8 cellular contexts compared by ENCODE assay signal in genomic region chr17:28854457-28855382, GRCh38. TPM values are rescaled to one million over a fixed set of nuclear protein-coding genes. Genes with fewer than 3 reads are reported as not detected.
DNase-seq lines count a peak whose midpoint lies in the region; ATAC-seq, FAIRE-seq and TF ChIP-seq lines count a peak whose summit lies in the region.

Gene ERAL1 (plus strand): TSS chr17:28855016. CDS start chr17:28855035, 19 bp downstream.

- H4K5ac ChIP-seq in H1 (ENCODE audit: insufficient read length, low read depth, low read length), result peak within 1 kb of the TSS; percentile 38

- intact Hi-C loops in CD4-positive, alpha-beta memory T cell (cut with micrococcal nuclease), result loop anchor here (1.0 to 5.0 kb wide), 4 partner anchors 42 to 127 kb away; partner anchors contain the start of genes DHRS13, NEK8 and TLCD1

- no peak within 1 kb of the TSS for H2AK5ac ChIP-seq in H1 (ENCODE audit: low read depth, low read length)

- H3K27ac ChIP-seq in CD4-positive, alpha-beta memory T cell (ENCODE audit: low read depth, low read length), result peak within 1 kb of the TSS; percentile 73
- peak within 1 kb of the TSS; percentile 75; the same call in 1 of the 2 replicates for H3K27ac ChIP-seq in H1 (ENCODE audit: low read depth, low read length)

- H3K14ac ChIP-seq in H1 (ENCODE audit: insufficient read length), result no peak within 1 kb of the TSS

- peak within 1 kb of the TSS; percentile 90 to 98 (median 95) for H3K4me3 Mint-ChIP-seq in CD4-positive, alpha-beta memory T cell
- H3K4me3 Mint-ChIP-seq in memory B cell, result peak within 1 kb of the TSS; percentile 89

- FAIRE-seq in H1 (lab: Jason Lieb, UNC), result peak; percentile 81

- peaks cover 13% of the 10 kb centered on the region for H3K4me1 ChIP-seq in CD4-positive, alpha-beta memory T cell (ENCODE audit: insufficient read depth, low read length)
- no peaks in the 10 kb centered on the region; a peak in 2 of 7 replicates for H3K4me1 ChIP-seq in H1 (replicated peaks in 1 of 4; ENCODE audit: control insufficient read depth in 3 of 4, insufficient read depth in 4 of 4, low read length in 3 of 4)

- H3K18ac ChIP-seq in H1 (ENCODE audit: extremely low read depth, low read length), result no peak within 1 kb of the TSS; the same call in 1 of the 2 replicates

- H3K36me3 Mint-ChIP-seq in CD4-positive, alpha-beta memory T cell, result peaks cover 12 to 27% of the 10 kb centered on the region in 2 donors
- H3K36me3 Mint-ChIP-seq in memory B cell, result peaks cover 15% of the 10 kb centered on the region

- H4K8ac ChIP-seq in H1 (ENCODE audit: extremely low read depth, insufficient read depth, low read length), result peak within 1 kb of the TSS; percentile 96; the same call in 1 of the 2 replicates

- H2BK15ac ChIP-seq in H1 (ENCODE audit: low read length), result 0 out of 2 replicates have a peak within 1 kb of the TSS, but pooled peaks have one; percentile 9

- H3K56ac ChIP-seq in H1 (replicated peaks; ENCODE audit: insufficient read length, low read depth, low read length), result peak within 1 kb of the TSS; percentile 56

- peak; percentile 82 to 90 (median 85) for DNase-seq in CD4-positive, alpha-beta memory T cell
- DNase-seq in HS-5 (ENCODE audit: low read depth) (peak; percentile 59), NOMO-1 treated with dmso at 0.1 percent for 144 hours (lab: John Stamatoyannopoulos, UW; ENCODE audit: unreplicated experiment) (peak; percentile 78), H1 (ENCODE audit: low read depth in 1 of 2, low spot score in 2 of 2) (peak in 1 of 2 experiments; percentile 90), memory B cell (ENCODE audit: low spot score in 2 of 2) (peak; percentile 70 to 74)
- DNase-seq in activated CD8-positive, alpha-beta memory T cell treated with anti-CD3 and anti-CD28 coated beads for 48 hours (ENCODE audit: low read depth in 2 of 3, low spot score in 2 of 3), result peak; percentile 59 to 71 (median 62)
- DNase-seq in stimulated activated CD8-positive, alpha-beta memory T cell treated with anti-CD3 and anti-CD28 coated beads, Interleukin-12 subunit alpha, Interleukin-12 subunit beta, amount 100 ng/mL, for 24 hours (ENCODE audit: extremely low read depth), result peak; percentile 58

- no peak within 1 kb of the TSS for H3K23ac ChIP-seq in H1 (ENCODE audit: insufficient read length)

- peak; percentile 98 for ATAC-seq in GM19463 (IDR thresholded peaks at IDR 0.05; ENCODE audit: unreplicated experiment)
- peak; percentile 99 for ATAC-seq in memory B cell (ENCODE audit: low read depth)

- WGBS in H1 (ENCODE audit: extremely low coverage in 1 of 2, insufficient coverage in 1 of 2, insufficient read length in 1 of 2, insufficient replicate concordance in 2 of 2, low coverage in 1 of 2, low lambda C conversion rate in 2 of 2, missing lambda C conversion rate in 1 of 2), 2 experiments, result 5% methylated on average over 43 of the region's 43 CpGs; no CpG with 5 or more reads in 1 of the 2 experiments

- POLR2A ChIA-PET in CD4-positive, alpha-beta memory T cell (lab: Charles Lee; ENCODE audit: partially characterized antibody), result interaction anchor here (0.8 to 2.4 kb wide), 4 partner anchors 12 to 1969 kb away, joined by 3 to 12 read pairs (median 6); partner anchors contain the start of genes DHRS13 and FAM222B
- POLR2A ChIA-PET in H1 (lab: Charles Lee; ENCODE audit: partially characterized antibody), result interaction anchor here (1.0 to 1.3 kb wide), 5 partner anchors 34 to 135 kb away, joined by 3 to 6 read pairs (median 3); partner anchors contain the start of gene RPL23A

- H2BK12ac ChIP-seq in H1 (ENCODE audit: low read depth, low read length), result peak within 1 kb of the TSS; percentile 78

- no peaks in the 10 kb centered on the region for H3K9me3 ChIP-seq in CD4-positive, alpha-beta memory T cell (ENCODE audit: control insufficient read depth in 1 of 2, low read length in 2 of 2)
- H3K9me3 ChIP-seq in H1 (ENCODE audit: insufficient read depth in 2 of 2, low read depth in 1 of 2, low read length in 1 of 2), result no peaks in the 10 kb centered on the region

- H4K91ac ChIP-seq in H1 (replicated peaks; ENCODE audit: insufficient read length, low read length), result peak within 1 kb of the TSS; percentile 38

- peaks cover 2% of the 10 kb centered on the region; the same call in 1 of the 2 replicates for H3K79me1 ChIP-seq in H1 (ENCODE audit: low read depth, low read length)

- peaks cover 2% of the 10 kb centered on the region for H3K23me2 ChIP-seq in H1 (ENCODE audit: low read depth, low read length)

- TF ChIP-seq CTCF in H1 (IDR thresholded peaks at IDR 0.05; ENCODE audit: control extremely low read depth in 1 of 3, insufficient read depth in 1 of 3, low read depth in 1 of 3, low read length in 3 of 3), result no peak

- H2BK120ac ChIP-seq in H1 (replicated peaks; ENCODE audit: low read depth, low read length), result peak within 1 kb of the TSS; percentile 1

- peak within 1 kb of the TSS in 3 of 4 experiments; percentile 87 to 90 (median 87); a peak in 6 of 7 replicates for H3K9ac ChIP-seq in H1 (replicated peaks in 1 of 4; ENCODE audit: extremely low read depth in 1 of 4, low read depth in 3 of 4, low read length in 3 of 4)

- H3K4me2 ChIP-seq in H1 (ENCODE audit: insufficient read depth in 1 of 2, low read depth in 2 of 2, low read length in 2 of 2), result peak within 1 kb of the TSS; percentile 78 to 85

- peaks cover 0 to 6% of the 10 kb centered on the region in 2 experiments; a peak in 2 of 4 replicates for H3K79me2 ChIP-seq in H1 (ENCODE audit: control insufficient read depth in 1 of 2, insufficient read depth in 2 of 2, low read length in 2 of 2)

- peaks cover 16% of the 10 kb centered on the region for H3K36me3 ChIP-seq in CD4-positive, alpha-beta memory T cell (ENCODE audit: insufficient read depth, low read length)
- H3K36me3 ChIP-seq in H1 (ENCODE audit: control insufficient read depth in 2 of 4, insufficient read depth in 4 of 4, low read length in 3 of 4), result peaks cover 10 to 17% (median 13%) of the 10 kb centered on the region in 4 experiments; a peak in 7 of 8 replicates

- H2BK20ac ChIP-seq in H1 (ENCODE audit: low read length), result no peak within 1 kb of the TSS

- peak; percentile 82 to 93 for TF ChIP-seq POLR2A in H1 (IDR thresholded peaks at IDR 0.05; ENCODE audit: control extremely low read depth in 1 of 2, low read depth in 2 of 2, low read length in 2 of 2)

- H3K4ac ChIP-seq in H1 (replicated peaks; ENCODE audit: insufficient read length, low read depth, low read length), result peak within 1 kb of the TSS; percentile 0

- no peak for TF ChIP-seq RAD21 in H1 (IDR thresholded peaks at IDR 0.05 in 1 of 2, conservative IDR thresholded peaks at IDR 0.05 in 1 of 2; ENCODE audit: low read depth in 2 of 2, low read length in 2 of 2)

- peaks cover 4 to 19% (median 11%) of the 10 kb centered on the region in 4 donors for H3K4me1 Mint-ChIP-seq in CD4-positive, alpha-beta memory T cell
- H3K4me1 Mint-ChIP-seq in memory B cell, result no peaks in the 10 kb centered on the region

- no peaks in the 10 kb centered on the region for H4K20me1 ChIP-seq in H1 (replicated peaks in 1 of 2; ENCODE audit: control insufficient read depth in 1 of 2, insufficient read depth in 2 of 2, low read length in 2 of 2)

- H3K4me3 ChIP-seq in CD4-positive, alpha-beta memory T cell (ENCODE audit: low read length in 2 of 2), result peak within 1 kb of the TSS; percentile 88 to 91
- peak within 1 kb of the TSS; percentile 78 to 96 (median 93) for H3K4me3 ChIP-seq in H1 (ENCODE audit: extremely low read depth in 1 of 4, insufficient read depth in 2 of 4, low read depth in 3 of 4, low read length in 4 of 4)

- TF ChIP-seq EP300 in H1 (IDR thresholded peaks at IDR 0.05; ENCODE audit: borderline replicate concordance in 1 of 2, low read depth in 2 of 2, low read length in 2 of 2), result no peak

- no peaks in the 10 kb centered on the region for H3K27me3 ChIP-seq in CD4-positive, alpha-beta memory T cell (ENCODE audit: insufficient read depth, low read length)
- no peaks in the 10 kb centered on the region for H3K27me3 ChIP-seq in H1 (replicated peaks in 1 of 4; ENCODE audit: control insufficient read depth in 3 of 4, extremely low read depth in 1 of 4, insufficient read depth in 3 of 4, low read length in 3 of 4)

- CTCF ChIA-PET in CD4-positive, alpha-beta memory T cell (lab: Charles Lee; ENCODE audit: partially characterized antibody), result interaction anchor here (1.1 to 1.5 kb wide), 2 partner anchors 99 to 128 kb away, joined by 3 to 4 read pairs; no protein-coding TSS in a partner anchor
- CTCF ChIA-PET in H1 (lab: Charles Lee; ENCODE audit: partially characterized antibody), result interaction anchor here (0.8 to 1.5 kb wide), 5 partner anchors 9 to 105 kb away, joined by 3 to 6 read pairs (median 3); no protein-coding TSS in a partner anchor

- peak within 1 kb of the TSS; percentile 82 to 96 (median 94) for H3K27ac Mint-ChIP-seq in CD4-positive, alpha-beta memory T cell
- peak within 1 kb of the TSS; percentile 66 for H3K27ac Mint-ChIP-seq in memory B cell

- H2BK5ac ChIP-seq in H1 (ENCODE audit: low read depth, low read length), result peak within 1 kb of the TSS; percentile 69

- no peaks in the 10 kb centered on the region for H3K9me3 Mint-ChIP-seq in CD4-positive, alpha-beta memory T cell
- no peaks in the 10 kb centered on the region for H3K9me3 Mint-ChIP-seq in memory B cell

- H3K27me3 Mint-ChIP-seq in CD4-positive, alpha-beta memory T cell, result no peaks in the 10 kb centered on the region
- no peaks in the 10 kb centered on the region for H3K27me3 Mint-ChIP-seq in memory B cell

- peak within 1 kb of the TSS; percentile 94 for H2AFZ ChIP-seq in H1 (ENCODE audit: low read length)

RNA-seq across cellular contexts. Expression of gene ERAL1, which starts in this region (rescaled TPM):
- total RNA-seq in CD4-positive, alpha-beta memory T cell, result 10 to 100 TPM; 23.5 to 24.3 TPM
- polyA plus RNA-seq in CD4-positive, alpha-beta memory T cell, result 10 to 100 TPM; 41.1 to 41.7 TPM
- total RNA-seq in H1 (2021; fragmentation: NEBNext Ultra II Directional; extraction: Animal tissue kit (Norgen Biotek cat#: 25700)), result 67.8 and 77.1 TPM in 2 replicates
- polyA plus RNA-seq in H1 (2011; rRNA removed), result 122 and 143 TPM in 2 replicates
- 114 TPM for polyA plus RNA-seq in H1 (2011; cell fraction: cytosol; rRNA removed)
- polyA plus RNA-seq in H1 (2011; cell fraction: nucleus; rRNA removed), result 126 TPM
- polyA plus RNA-seq in H1 (2012, experiment 1 of 2), result 78.6 to 93.8 TPM (median 90.0 TPM) in 4 replicates
- 103 TPM for polyA plus RNA-seq in H1 (2012, experiment 2 of 2)
- 62.0 TPM for polyA plus RNA-seq in H1 (2013, experiment 1 of 2)
- polyA plus RNA-seq in H1 (2013, experiment 2 of 2), result 63.0 TPM
- polyA minus RNA-seq in H1 (2011; rRNA and poly(A)+ RNA removed), result 114 and 115 TPM in 2 replicates
- polyA minus RNA-seq in H1 (2011; cell fraction: cytosol; rRNA and poly(A)+ RNA removed), result 73.9 TPM
- 36.1 TPM for polyA minus RNA-seq in H1 (2011; cell fraction: nucleus; rRNA and poly(A)+ RNA removed)
